In the genomic region with DNA sequence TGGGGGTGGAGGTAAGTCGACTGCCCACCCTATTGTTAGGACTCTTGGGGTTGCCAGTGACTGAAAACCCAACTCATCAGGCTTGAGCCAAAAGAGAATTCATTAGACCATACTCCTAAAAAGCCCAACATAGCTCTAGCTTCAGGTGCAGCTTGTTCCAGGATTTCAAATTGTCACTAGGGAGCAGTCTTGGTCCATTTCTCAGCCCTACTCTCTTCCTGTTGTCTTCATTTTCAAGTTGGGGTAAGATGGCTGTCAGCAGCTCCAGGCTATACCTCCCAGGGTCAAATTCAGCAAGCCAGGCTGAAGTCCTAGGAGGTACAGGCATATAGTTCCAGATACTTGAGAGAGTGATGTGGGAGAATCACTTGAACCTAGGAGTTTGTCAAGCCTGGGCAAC, we compare ENCODE assay signal across 11 cellular contexts. TPM values are rescaled to one million over a fixed set of nuclear protein-coding genes. Genes with fewer than 3 reads are reported as not detected.
DNase-seq lines count a peak whose midpoint lies in the region; ATAC-seq and TF ChIP-seq lines count a peak whose summit lies in the region.
"Had no signal": no experiment of that assay in that cellular context is flagged by ENCODE, and none has a peak within 500 bp of the region (broad histone marks: within the 10 kb centered on the region; RNA-seq: fewer than 3 reads in every experiment).

No MANE protein-coding gene starts in this region.

- H3K4me3 ChIP-seq in heart right ventricle (no peak overlapping the region), RWPE2 (ENCODE audit: severe bottlenecking) (no peak overlapping the region), fibroblast of the aortic adventitia (ENCODE audit: low read depth, low read length) (no peak overlapping the region), upper lobe of right lung (no peak overlapping the region)
- H3K4me3 ChIP-seq: right lobe of liver had no signal

- no peaks in the 10 kb centered on the region for H3K36me3 ChIP-seq in heart right ventricle
- no peaks in the 10 kb centered on the region for H3K36me3 ChIP-seq in RWPE2 (ENCODE audit: low read depth)
- no peaks in the 10 kb centered on the region for H3K36me3 ChIP-seq in upper lobe of right lung
- H3K36me3 ChIP-seq: right lobe of liver had no signal

- 40 to 66% methylated on average over 1 of the region's 1 CpG for WGBS in heart right ventricle, 2 donors

- no peak overlapping the region for H3K27ac ChIP-seq in heart right ventricle
- no peak overlapping the region for H3K27ac ChIP-seq in RWPE2 (ENCODE audit: poor library complexity, severe bottlenecking)
- no peak overlapping the region for H3K27ac ChIP-seq in upper lobe of right lung
- H3K27ac ChIP-seq: right lobe of liver had no signal

- ATAC-seq in heart right ventricle = no peak
- ATAC-seq in left ventricle myocardium superior = no peak
- ATAC-seq in RWPE2 (ENCODE audit: low read depth) = peak; percentile 70; the same call in 2 of the 3 replicates
- ATAC-seq in upper lobe of right lung = peak; percentile 13
- no peak for ATAC-seq in GM18870 (IDR thresholded peaks at IDR 0.05; ENCODE audit: unreplicated experiment)

- H3K9me3 ChIP-seq in heart right ventricle (peaks cover 0 to 4% (median 0%) of the 10 kb centered on the region in 11 donors), RWPE2 (ENCODE audit: severe bottlenecking) (no peaks in the 10 kb centered on the region), upper lobe of right lung (no peaks in the 10 kb centered on the region)
- H3K9me3 ChIP-seq: right lobe of liver had no signal

- H3K27me3 ChIP-seq in heart right ventricle (peaks cover 0 to 30% (median 23%) of the 10 kb centered on the region in 7 donors), RWPE2 (ENCODE audit: insufficient read depth, poor library complexity, severe bottlenecking) (no peaks in the 10 kb centered on the region), upper lobe of right lung (no peaks in the 10 kb centered on the region)
- H3K27me3 ChIP-seq: right lobe of liver had no signal

- intact Hi-C loops in heart right ventricle (cut with DNase I) = loop anchor here in 2 of 10 donors (5.0 kb wide), 1 partner anchor 126 kb away; no protein-coding TSS in a partner anchor
- intact Hi-C loops in left ventricle myocardium superior (cut with micrococcal nuclease) = no loop called here
- intact Hi-C loops in upper lobe of right lung (cut with DNase I) = no loop called here

- peak in 5 of 9 donors; percentile 11 to 42 (median 22) for TF ChIP-seq CTCF in heart right ventricle (IDR thresholded peaks at IDR 0.05)
- TF ChIP-seq CTCF in RWPE2 (IDR thresholded peaks at IDR 0.05; ENCODE audit: poor library complexity, severe bottlenecking) = peak; percentile 38
- TF ChIP-seq CTCF in fibroblast of the aortic adventitia (IDR thresholded peaks at IDR 0.05; ENCODE audit: insufficient read depth, low read length) = peak; percentile 65
- peak; percentile 14 for TF ChIP-seq CTCF in upper lobe of right lung (IDR thresholded peaks at IDR 0.05)

- H3K4me1 ChIP-seq in heart right ventricle (no peaks in the 10 kb centered on the region), RWPE2 (ENCODE audit: insufficient read depth, poor library complexity, severe bottlenecking) (no peaks in the 10 kb centered on the region), upper lobe of right lung (no peaks in the 10 kb centered on the region)
- H3K4me1 ChIP-seq: right lobe of liver had no signal

- DNase-seq in heart right ventricle (no peak), left ventricle myocardium superior (no peak), RWPE2 (ENCODE audit: low spot score) (no peak), fibroblast of the aortic adventitia (ENCODE audit: low read depth) (peak; percentile 78), upper lobe of right lung (no peak), epidermal melanocyte (ENCODE audit: insufficient read length, low spot score) (no peak), NCI-H1436 (lab: John Stamatoyannopoulos, UW) (no peak)
- DNase-seq: NK-92 treated with Interleukin-12 subunit alpha and Interleukin-12 subunit beta, amount 100 ng/mL, for 24 hours; right lobe of liver had no signal

RNA-seq across cellular contexts. Expression of a gene that starts 14.9 kb away (rescaled TPM):
- total RNA-seq in heart right ventricle (1 to 10 TPM in 9 of 10 donors, under 1 TPM in 1; 0.70 to 6.8 (median 2.9) TPM), left ventricle myocardium superior (1.0 TPM), fibroblast of the aortic adventitia (ENCODE audit: low replicate concordance) (6.0 and 10.7 TPM in 2 replicates), upper lobe of right lung (13.5 TPM)
- polyA plus RNA-seq in heart right ventricle = 1 to 10 TPM; 2.1 to 2.5 TPM
- total RNA-seq: CD4-positive, CD25-positive, alpha-beta regulatory T cell had no signal
- polyA plus RNA-seq: CD4-positive, CD25-positive, alpha-beta regulatory T cell had no signal

Comparison
In these comparisons a context has a peak if more than half of its experiments do, and no peak if none do; other contexts are left out.
1. ATAC-seq: peak in RWPE2 (single experiment) and upper lobe of right lung (single experiment); none in heart right ventricle (0 of 8), left ventricle myocardium superior (single experiment) and GM18870 (single experiment).
2. CTCF ChIP-seq: peak in every context shown above with its lines; median percentile 65 in fibroblast of the aortic adventitia; 38 in RWPE2; 22 in heart right ventricle; 14 in upper lobe of right lung.